In genomic region chr22:30314918-30315317, GRCh38 we compare ENCODE assay signal across 1 cellular context.
TF ChIP-seq lines count a peak whose summit lies in the region.

No MANE protein-coding gene starts in this region.

TF ChIP-seq in GM23338, 12 proteins besides CTCF, POLR2A, EP300 and RAD21 (continued from another document):
- no peak for TF ChIP-seq REST (IDR thresholded peaks at IDR 0.05; ENCODE audit: unreplicated experiment)
- TF ChIP-seq, protein P1, sequence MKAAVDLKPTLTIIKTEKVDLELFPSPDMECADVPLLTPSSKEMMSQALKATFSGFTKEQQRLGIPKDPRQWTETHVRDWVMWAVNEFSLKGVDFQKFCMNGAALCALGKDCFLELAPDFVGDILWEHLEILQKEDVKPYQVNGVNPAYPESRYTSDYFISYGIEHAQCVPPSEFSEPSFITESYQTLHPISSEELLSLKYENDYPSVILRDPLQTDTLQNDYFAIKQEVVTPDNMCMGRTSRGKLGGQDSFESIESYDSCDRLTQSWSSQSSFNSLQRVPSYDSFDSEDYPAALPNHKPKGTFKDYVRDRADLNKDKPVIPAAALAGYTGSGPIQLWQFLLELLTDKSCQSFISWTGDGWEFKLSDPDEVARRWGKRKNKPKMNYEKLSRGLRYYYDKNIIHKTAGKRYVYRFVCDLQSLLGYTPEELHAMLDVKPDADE (IDR thresholded peaks at IDR 0.05), result no peak
- TF ChIP-seq POLR2AphosphoS5 (IDR thresholded peaks at IDR 0.05; ENCODE audit: low read depth), result no peak
- no peak for TF ChIP-seq ZNF331 (CRISPR knock-in tag; IDR thresholded peaks at IDR 0.05; ENCODE audit: low read depth)
- no peak for TF ChIP-seq ZNF114 (CRISPR knock-in tag; IDR thresholded peaks at IDR 0.05)
- TF ChIP-seq ZNF462 (CRISPR knock-in tag; IDR thresholded peaks at IDR 0.05), result no peak
- TF ChIP-seq STAT1 (IDR thresholded peaks at IDR 0.05; ENCODE audit: unreplicated experiment), result no peak
- no peak for TF ChIP-seq EZH2phosphoT487 (IDR thresholded peaks at IDR 0.05; ENCODE audit: unreplicated experiment)
- no peak for TF ChIP-seq EZH2 (IDR thresholded peaks at IDR 0.05; ENCODE audit: low read depth, unreplicated experiment)
- TF ChIP-seq CREB1 (CRISPR knock-in tag; IDR thresholded peaks at IDR 0.05; ENCODE audit: low read depth), result no peak
- no peak for TF ChIP-seq NANOG (IDR thresholded peaks at IDR 0.05; ENCODE audit: borderline replicate concordance)
